Comparison of ENCODE assay signal across 28 cellular contexts in genomic region chr5:145497041-145497440, GRCh38.
"Had no signal": no experiment of that assay in that cellular context is flagged by ENCODE, and none has a peak within 500 bp of the region (broad histone marks: within the 10 kb centered on the region; RNA-seq: fewer than 3 reads in every experiment).

No MANE protein-coding gene starts in this region.

- DNase-seq: naive thymus-derived CD4-positive, alpha-beta T cell; natural killer cell; occipital lobe; ovary; posterior cingulate gyrus; psoas muscle; right cardiac atrium; right lobe of liver; sigmoid colon; spleen; stimulated activated CD4-positive, alpha-beta T cell treated with anti-CD3 and anti-CD28 coated beads, Interleukin-15, amount 100 ng/mL, for 24 hours; stimulated activated CD4-positive, alpha-beta T cell treated with anti-CD3 and anti-CD28 coated beads, Interleukin-2, amount 100 ng/mL, for 24 hours; stimulated activated CD4-positive, alpha-beta T cell treated with anti-CD3 and anti-CD28 coated beads, Interleukin-2, amount 100 ng/mL, for 48 hours; stimulated activated CD4-positive, alpha-beta T cell treated with anti-CD3 and anti-CD28 coated beads, Interleukin-4, amount 100 ng/mL, for 24 hours; stimulated activated naive B cell treated with anti-CD40 and anti-IgM and Interleukin-4, amounts not matched to agents 10 μg/mL and 1 μg/mL and 100 μg/mL, for 72 hours; stimulated activated naive CD4-positive, alpha-beta T cell treated with Interleukin-2 at 50 U/mL for 16 hours; substantia nigra; thyroid gland; upper lobe of right lung; uterus had no signal

- H3K4me1 ChIP-seq: neural progenitor cell, parathyroid adenoma, psoas muscle, right lobe of liver, spleen, thyroid gland, upper lobe of right lung, uterus had no signal

- H2AFZ ChIP-seq: neural progenitor cell, parathyroid adenoma had no signal

- ATAC-seq: naive thymus-derived CD4-positive, alpha-beta T cell; natural killer cell; psoas muscle; right cardiac atrium; right lobe of liver; stimulated activated effector memory CD8-positive, alpha-beta T cell treated with anti-CD3 and anti-CD28 coated beads, Interleukin-12 subunit alpha, Interleukin-12 subunit beta, amount 100 ng/mL, for 72 hours; stimulated activated naive B cell treated with anti-CD40 and anti-IgM and Interleukin-4, amounts not matched to agents 10 μg/mL and 1 μg/mL and 100 μg/mL, for 72 hours had no signal

- H3K79me2 ChIP-seq: parathyroid adenoma had no signal

- H3K27me3 ChIP-seq: neural progenitor cell, ovary, right lobe of liver, sigmoid colon, spleen, suprapubic skin, thyroid gland, tibial nerve, upper lobe of right lung, uterus had no signal

- H3K36me3 ChIP-seq: neural progenitor cell, ovary, right lobe of liver, sigmoid colon, spleen, suprapubic skin, thoracic aorta, thyroid gland, tibial nerve, upper lobe of right lung, uterus had no signal

- H3K9ac ChIP-seq: neural progenitor cell, parathyroid adenoma had no signal

- H3K9me3 ChIP-seq: ovary, psoas muscle, right lobe of liver, sigmoid colon, suprapubic skin, thoracic aorta, thyroid gland, tibial nerve, uterus had no signal

- H3K4me2 ChIP-seq: neural progenitor cell, smooth muscle cell had no signal

- H3K4me3 ChIP-seq: neural progenitor cell, ovary, psoas muscle, right lobe of liver, sigmoid colon, skin epidermis, smooth muscle cell, spleen, suprapubic skin, thoracic aorta, thyroid gland, tibial nerve, upper lobe of right lung, uterus had no signal

- H3K27ac ChIP-seq: neural progenitor cell, ovary, parathyroid adenoma, psoas muscle, right lobe of liver, sigmoid colon, skin epidermis, spleen, suprapubic skin, thyroid gland, tibial nerve, upper lobe of right lung, uterus had no signal
